In genomic region chr7:51121036-51121780, GRCh38 we compare ENCODE assay signal across 15 cellular contexts.
DNase-seq lines count a peak whose midpoint lies in the region; ATAC-seq and TF ChIP-seq lines count a peak whose summit lies in the region.
"Had no signal": no experiment of that assay in that cellular context is flagged by ENCODE, and none has a peak within 500 bp of the region (broad histone marks: within the 10 kb centered on the region; RNA-seq: fewer than 3 reads in every experiment).

No MANE protein-coding gene starts in this region.

- peaks cover 46% of the 10 kb centered on the region for H3K4me1 Mint-ChIP-seq in activated T-cell treated with anti-CD3 and anti-CD28 coated beads, Interleukin-2, amount 50 U/mL, for 72 hours (ENCODE audit: low read depth)
- H3K4me1 Mint-ChIP-seq in CD4-positive, alpha-beta T cell (ENCODE audit: low read depth), result peaks cover 34% of the 10 kb centered on the region
- peaks cover 44% of the 10 kb centered on the region for H3K4me1 Mint-ChIP-seq in endothelial cell (ENCODE audit: unreplicated experiment)

- H4K20me1 ChIP-seq in OCI-LY3 (ENCODE audit: insufficient read depth, low read length), result no peaks in the 10 kb centered on the region
- H4K20me1 ChIP-seq in GM23248 (ENCODE audit: insufficient read depth), result no peaks in the 10 kb centered on the region

- H3K9me3 ChIP-seq in CD4-positive, alpha-beta T cell (ENCODE audit: control insufficient read depth, low read length), result no peaks in the 10 kb centered on the region
- H3K9me3 ChIP-seq in OCI-LY3 (ENCODE audit: insufficient read depth, low read length), result no peaks in the 10 kb centered on the region
- H3K9me3 ChIP-seq in GM23248 (ENCODE audit: low read depth), result no peaks in the 10 kb centered on the region
- H3K9me3 ChIP-seq: adrenal gland had no signal

- H3K4me1 ChIP-seq in OCI-LY3 (ENCODE audit: low read length) (peaks cover 8% of the 10 kb centered on the region; the same call in 1 of the 2 replicates), GM23248 (ENCODE audit: insufficient read depth) (peaks cover 15% of the 10 kb centered on the region)

- peaks cover 0 to under 1% of the 10 kb centered on the region in 2 donors for H3K9me3 Mint-ChIP-seq in activated T-cell treated with anti-CD3 and anti-CD28 coated beads, Interleukin-2, amount 50 U/mL, for 72 hours
- no peaks in the 10 kb centered on the region for H3K9me3 Mint-ChIP-seq in CD4-positive, alpha-beta T cell
- no peaks in the 10 kb centered on the region for H3K9me3 Mint-ChIP-seq in endothelial cell (ENCODE audit: unreplicated experiment)

- TF ChIP-seq CTCF in CD4-positive, alpha-beta T cell (IDR thresholded peaks at IDR 0.05), result no peak
- TF ChIP-seq CTCF in OCI-LY3 (IDR thresholded peaks at IDR 0.05; ENCODE audit: low read depth, low read length) (no peak), endothelial cell (IDR thresholded peaks at IDR 0.05; ENCODE audit: unreplicated experiment) (no peak)

- no peaks in the 10 kb centered on the region for H3K27me3 ChIP-seq in CD4-positive, alpha-beta T cell (ENCODE audit: control insufficient read depth, insufficient read depth, low read length)
- H3K27me3 ChIP-seq in OCI-LY3 (ENCODE audit: low read depth, low read length) (no peaks in the 10 kb centered on the region), GM23248 (replicated peaks; ENCODE audit: insufficient read depth) (no peaks in the 10 kb centered on the region)
- H3K27me3 ChIP-seq: adrenal gland had no signal

- H3K79me2 ChIP-seq in OCI-LY3 (ENCODE audit: low read length) (no peaks in the 10 kb centered on the region), GM23248 (ENCODE audit: insufficient read depth) (no peaks in the 10 kb centered on the region)

- H2AFZ ChIP-seq in OCI-LY3 (ENCODE audit: low read depth, low read length) (no peak overlapping the region), GM23248 (no peak overlapping the region)

- peak overlapping the region; percentile 73 to 83 for H3K4me3 Mint-ChIP-seq in activated T-cell treated with anti-CD3 and anti-CD28 coated beads, Interleukin-2, amount 50 U/mL, for 72 hours
- peak overlapping the region; percentile 26 for H3K4me3 Mint-ChIP-seq in CD4-positive, alpha-beta T cell
- no peak overlapping the region for H3K4me3 Mint-ChIP-seq in endothelial cell (ENCODE audit: unreplicated experiment)

- CTCF ChIA-PET in CD4-positive, alpha-beta T cell (lab: Charles Lee), result no interaction called here

- H3K36me3 ChIP-seq in OCI-LY3 (replicated peaks; ENCODE audit: low read depth, low read length) (no peaks in the 10 kb centered on the region), GM23248 (ENCODE audit: low read depth) (no peaks in the 10 kb centered on the region)
- H3K36me3 ChIP-seq: adrenal gland had no signal

- H3K9ac ChIP-seq in OCI-LY3 (ENCODE audit: low read length), result no peak overlapping the region
- no peak overlapping the region for H3K9ac ChIP-seq in GM23248

- no peaks in the 10 kb centered on the region; the same call in 1 of the 2 replicates for H3K9me2 ChIP-seq in GM23248 (ENCODE audit: insufficient read depth)

- peaks cover 0 to 2% of the 10 kb centered on the region in 2 donors for H3K36me3 Mint-ChIP-seq in activated T-cell treated with anti-CD3 and anti-CD28 coated beads, Interleukin-2, amount 50 U/mL, for 72 hours (ENCODE audit: insufficient read depth in 2 of 2)
- no peaks in the 10 kb centered on the region for H3K36me3 Mint-ChIP-seq in CD4-positive, alpha-beta T cell (ENCODE audit: low read depth)
- H3K36me3 Mint-ChIP-seq in endothelial cell (ENCODE audit: low read depth, unreplicated experiment), result no peaks in the 10 kb centered on the region

- ATAC-seq in activated T-cell treated with anti-CD3 and anti-CD28 coated beads, Interleukin-2, amount 50 U/mL, for 72 hours (replicated peaks in 1 of 2), result no peak
- ATAC-seq in CD4-positive, alpha-beta T cell (ENCODE audit: poor library complexity), result peak; percentile 33
- no peak for ATAC-seq in GM18858 (IDR thresholded peaks at IDR 0.05; ENCODE audit: unreplicated experiment)
- ATAC-seq: HCT116 had no signal

- in situ Hi-C loops in GM23248 (cut with MboI), result no loop called here

- peak overlapping the region; percentile 80 for H3K27ac Mint-ChIP-seq in activated T-cell treated with anti-CD3 and anti-CD28 coated beads, Interleukin-2, amount 50 U/mL, for 72 hours
- H3K27ac Mint-ChIP-seq in CD4-positive, alpha-beta T cell, result peak overlapping the region; percentile 60
- H3K27ac Mint-ChIP-seq in endothelial cell (ENCODE audit: unreplicated experiment), result peak overlapping the region; percentile 95

- no peak overlapping the region for H3K27ac ChIP-seq in CD4-positive, alpha-beta T cell (ENCODE audit: low read depth, low read length)
- no peak overlapping the region for H3K27ac ChIP-seq in OCI-LY3 (ENCODE audit: low read length)
- H3K27ac ChIP-seq in GM23248, result no peak overlapping the region
- H3K27ac ChIP-seq: WERI-Rb-1 had no signal

- intact Hi-C loops in CD4-positive, alpha-beta T cell (cut with DNase I, micrococcal nuclease), result no loop called here

- WGBS in GM23248 (ENCODE audit: low coverage in 1 of 2, low lambda C conversion rate in 2 of 2, missing lambda C conversion rate in 2 of 2), 2 experiments, result 90 to 98% methylated on average over 5 of the region's 5 CpGs

- H3K4me2 ChIP-seq in OCI-LY3 (ENCODE audit: low read length), result peak overlapping the region; percentile 52
- no peak overlapping the region for H3K4me2 ChIP-seq in GM23248 (ENCODE audit: unreplicated experiment)

- POLR2A ChIA-PET in CD4-positive, alpha-beta T cell (lab: Charles Lee), result interaction anchor here (1.2 kb wide), 1 partner anchor 40 kb away, joined by 3 read pairs; no protein-coding TSS in a partner anchor

- peaks cover 22% of the 10 kb centered on the region for H3F3A ChIP-seq in GM23248 (ENCODE audit: insufficient read depth)

- H3K27me3 Mint-ChIP-seq in activated T-cell treated with anti-CD3 and anti-CD28 coated beads, Interleukin-2, amount 50 U/mL, for 72 hours (ENCODE audit: low read depth), result no peaks in the 10 kb centered on the region
- H3K27me3 Mint-ChIP-seq in CD4-positive, alpha-beta T cell, result no peaks in the 10 kb centered on the region
- H3K27me3 Mint-ChIP-seq in endothelial cell (ENCODE audit: unreplicated experiment), result no peaks in the 10 kb centered on the region

- DNase-seq in activated T-cell treated with anti-CD3 and anti-CD28 coated beads, Interleukin-2, amount 50 U/mL, for 72 hours, result no peak
- DNase-seq in activated T-cell treated with anti-CD3 and anti-CD28 coated beads, Interleukin-2, amount 50 U/mL, for 48 hours, result no peak
- no peak for DNase-seq in CD4-positive, alpha-beta T cell
- DNase-seq in endothelial cell (ENCODE audit: low spot score) (no peak), GM23248 (no peak), GF-D8 (lab: John Stamatoyannopoulos, UW) (no peak)
- DNase-seq: central memory CD4-positive, alpha-beta T cell; Kasumi-1; kidney; stimulated activated CD4-positive, alpha-beta T cell treated with anti-CD3 and anti-CD28 coated beads, Interleukin-15, amount 100 ng/mL, for 24 hours; WERI-Rb-1 had no signal

- H3K4me3 ChIP-seq in OCI-LY3 (ENCODE audit: low read length), result no peak overlapping the region
- H3K4me3 ChIP-seq in GM23248, result no peak overlapping the region
- H3K4me3 ChIP-seq: adrenal gland had no signal
